15 cellular contexts compared by ENCODE assay signal in genomic region chr15:26235864-26236263, GRCh38.
DNase-seq lines count a peak whose midpoint lies in the region; ATAC-seq and TF ChIP-seq lines count a peak whose summit lies in the region.
"Had no signal": no experiment of that assay in that cellular context is flagged by ENCODE, and none has a peak within 500 bp of the region (broad histone marks: within the 10 kb centered on the region; RNA-seq: fewer than 3 reads in every experiment).

No MANE protein-coding gene starts in this region.

- H3K27ac ChIP-seq in iPS-20b (ENCODE audit: low read length) (peak overlapping the region; percentile 95), prostate gland (no peak overlapping the region)

- no peak overlapping the region for H3K27ac Mint-ChIP-seq in activated CD4-positive, alpha-beta T cell treated with anti-CD3 and anti-CD28 coated beads, Interleukin-2, amount 10 ng/mL, durations not matched to agents 24 days and 14 days
- peak overlapping the region in 4 of 5 experiments; percentile 20 to 94 (median 43) for H3K27ac Mint-ChIP-seq in brain
- H3K27ac Mint-ChIP-seq: B cell had no signal

- H3K4me1 ChIP-seq in iPS-20b (ENCODE audit: insufficient read depth, low read length) (peaks cover 50% of the 10 kb centered on the region; the same call in 1 of the 2 replicates), prostate gland (replicated peaks) (no peaks in the 10 kb centered on the region)

- no peaks in the 10 kb centered on the region for H3K36me3 Mint-ChIP-seq in activated CD4-positive, alpha-beta T cell treated with anti-CD3 and anti-CD28 coated beads, Interleukin-2, amount 10 ng/mL, durations not matched to agents 24 days and 14 days (ENCODE audit: low read depth)
- H3K36me3 Mint-ChIP-seq in brain: no peaks in the 10 kb centered on the region

- H3K4me3 Mint-ChIP-seq in activated CD4-positive, alpha-beta T cell treated with anti-CD3 and anti-CD28 coated beads, Interleukin-2, amount 10 ng/mL, durations not matched to agents 24 days and 14 days: no peak overlapping the region
- peak overlapping the region; percentile 2 to 59 (median 16) for H3K4me3 Mint-ChIP-seq in brain
- H3K4me3 Mint-ChIP-seq: B cell had no signal

- peak; percentile 31 for DNase-seq in activated CD4-positive, alpha-beta T cell treated with anti-CD3 and anti-CD28 coated beads, Interleukin-2, amount 10 ng/mL, durations not matched to agents 24 days and 14 days
- no peak for DNase-seq in activated CD4-positive, alpha-beta T cell treated with anti-CD3 and anti-CD28 coated beads, Interleukin-2, amount 50 U/mL, for 1 hour
- no peak for DNase-seq in cerebellum (ENCODE audit: low spot score)
- DNase-seq in left lobe of liver (ENCODE audit: low spot score): no peak
- DNase-seq in prostate gland (ENCODE audit: low spot score): no peak
- DNase-seq in Kasumi-1 (lab: John Stamatoyannopoulos, UW): no peak
- DNase-seq: KBM-7, NCI-H1694, NCI-H226 had no signal

- no peaks in the 10 kb centered on the region for H3K4me1 Mint-ChIP-seq in activated CD4-positive, alpha-beta T cell treated with anti-CD3 and anti-CD28 coated beads, Interleukin-2, amount 10 ng/mL, durations not matched to agents 24 days and 14 days
- H3K4me1 Mint-ChIP-seq in brain: peaks cover 52% of the 10 kb centered on the region
- H3K4me1 Mint-ChIP-seq: B cell had no signal

- H3K36me3 ChIP-seq in iPS-20b (ENCODE audit: insufficient read depth, low read depth, low read length) (no peaks in the 10 kb centered on the region), prostate gland (no peaks in the 10 kb centered on the region)

- peak overlapping the region; percentile 62 for H3K9ac ChIP-seq in iPS-20b (ENCODE audit: low read depth, low read length)

- WGBS in prostate gland: 39% methylated on average over 3 of the region's 3 CpGs

- peak overlapping the region; percentile 39 for H3K4me3 ChIP-seq in iPS-20b (ENCODE audit: low read length)
- no peak overlapping the region for H3K4me3 ChIP-seq in prostate gland

- intact Hi-C loops in activated CD4-positive, alpha-beta T cell treated with anti-CD3 and anti-CD28 coated beads, Interleukin-2, amount 10 ng/mL, durations not matched to agents 24 days and 14 days (cut with micrococcal nuclease): no loop called here
- intact Hi-C loops in prostate gland (cut with DNase I): no loop called here

- ATAC-seq in left lobe of liver: no peak
- ATAC-seq: HCT116, HepG2, Right ventricle myocardium inferior had no signal

- H3K27me3 Mint-ChIP-seq in activated CD4-positive, alpha-beta T cell treated with anti-CD3 and anti-CD28 coated beads, Interleukin-2, amount 10 ng/mL, durations not matched to agents 24 days and 14 days: no peaks in the 10 kb centered on the region
- H3K27me3 Mint-ChIP-seq in brain: peaks cover 18% of the 10 kb centered on the region
- H3K27me3 Mint-ChIP-seq: B cell had no signal

- H3K27me3 ChIP-seq in iPS-20b (ENCODE audit: insufficient read depth, low read length) (no peaks in the 10 kb centered on the region), prostate gland (replicated peaks; ENCODE audit: insufficient read depth) (no peaks in the 10 kb centered on the region)

- no peaks in the 10 kb centered on the region for H3K9me3 Mint-ChIP-seq in activated CD4-positive, alpha-beta T cell treated with anti-CD3 and anti-CD28 coated beads, Interleukin-2, amount 10 ng/mL, durations not matched to agents 24 days and 14 days
- peaks cover 0 to 5% (median 0%) of the 10 kb centered on the region in 5 experiments for H3K9me3 Mint-ChIP-seq in brain

- no peaks in the 10 kb centered on the region for H3K9me3 ChIP-seq in iPS-20b (ENCODE audit: insufficient read depth, low read depth, low read length)
- H3K9me3 ChIP-seq in prostate gland: no peaks in the 10 kb centered on the region

- no peak for TF ChIP-seq POLR2A in prostate gland (IDR thresholded peaks at IDR 0.05)

- no peak for TF ChIP-seq CTCF in brain (conservative IDR thresholded peaks at IDR 0.05)
- no peak for TF ChIP-seq CTCF in prostate gland (IDR thresholded peaks at IDR 0.05)
